Comparison of ENCODE assay signal across 16 cellular contexts in the genomic region with DNA sequence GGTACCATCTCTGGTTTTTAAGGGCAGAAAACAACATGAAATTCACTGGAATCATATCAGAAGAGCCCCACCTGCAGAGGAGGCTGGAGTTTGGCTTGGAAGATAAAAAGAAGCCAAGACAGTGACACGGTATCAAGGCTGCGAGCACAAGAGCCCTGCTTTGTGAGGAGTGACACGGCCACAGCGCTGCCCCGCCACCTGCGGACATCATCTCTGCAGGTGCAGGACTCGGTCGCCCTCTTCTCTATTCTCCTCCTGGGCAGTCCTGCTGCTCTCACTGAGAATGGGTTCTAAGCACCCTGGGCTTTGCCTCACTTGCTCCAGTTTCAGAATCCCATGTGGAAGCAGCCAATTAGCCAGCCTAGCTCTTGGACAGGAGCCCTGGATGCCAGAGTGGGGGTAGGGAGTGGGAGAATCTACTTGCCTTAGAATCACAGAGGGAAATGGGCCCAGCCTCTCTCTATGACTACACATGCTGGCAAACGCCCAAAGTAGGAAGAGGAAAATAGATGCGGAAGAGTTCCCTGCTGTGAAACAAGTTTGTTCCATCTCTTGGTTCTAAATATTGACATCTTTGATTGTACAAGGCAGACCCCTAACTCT. TPM values are rescaled to one million over a fixed set of nuclear protein-coding genes. Genes with fewer than 3 reads are reported as not detected.
DNase-seq lines count a peak whose midpoint lies in the region; TF ChIP-seq lines count a peak whose summit lies in the region.
"Had no signal": no experiment of that assay in that cellular context is flagged by ENCODE, and none has a peak within 500 bp of the region (broad histone marks: within the 10 kb centered on the region; RNA-seq: fewer than 3 reads in every experiment).

No MANE protein-coding gene starts in this region.

- DNase-seq in Ammon's horn (ENCODE audit: low spot score) = peak; percentile 82
- peak; percentile 16 for DNase-seq in RPMI8226
- DNase-seq in erythroblast (lab: John Stamatoyannopoulos, UW) = peak; percentile 22 to 55
- DNase-seq in activated naive CD4-positive, alpha-beta T cell treated with Interleukin-2 at 50 U/mL for 16 hours = no peak
- DNase-seq in ovary = no peak
- DNase-seq in activated T-cell treated with anti-CD3 and anti-CD28 coated beads for 4 hours = no peak
- DNase-seq in SJCRH30 = no peak
- DNase-seq: activated CD4-positive, alpha-beta T cell treated with anti-CD3 and anti-CD28 coated beads for 1 hour; amniotic stem cell; foreskin melanocyte; NCI-H1694; NCI-H524 treated with DMSO at 0.1 percent for 48 hours had no signal

- WGBS in ovary, 3 donors = 72 to 76% (median 75%) methylated on average over 10 of the region's 10 CpGs

- H3K4me1 ChIP-seq in ovary (ENCODE audit: insufficient read depth) (no peaks in the 10 kb centered on the region), SJCRH30 (no peaks in the 10 kb centered on the region)

- H3K4me3 Mint-ChIP-seq in nephron = no peak overlapping the region
- H3K4me3 Mint-ChIP-seq: mesothelial cell of epicardium; T-helper 1 cell treated with Interleukin-12 subunit alpha and Interleukin-12 subunit beta and Interleukin-4 antibody, amounts not matched to agents 30 μg/mL and 1 μg/mL, for 36 hours had no signal

- H3K9me3 ChIP-seq in ovary (no peaks in the 10 kb centered on the region), SJCRH30 (replicated peaks) (no peaks in the 10 kb centered on the region)

- TF ChIP-seq EP300 in ovary (IDR thresholded peaks at IDR 0.05) = no peak

- no peaks in the 10 kb centered on the region for H3K36me3 Mint-ChIP-seq in nephron (ENCODE audit: low read depth)
- H3K36me3 Mint-ChIP-seq: mesothelial cell of epicardium had no signal

- H3K36me3 ChIP-seq in ovary (no peaks in the 10 kb centered on the region), SJCRH30 (no peaks in the 10 kb centered on the region)

- H3K27me3 Mint-ChIP-seq in nephron (ENCODE audit: low read depth) = peaks cover 9% of the 10 kb centered on the region

- H3K27ac ChIP-seq in ovary (no peak overlapping the region), SJCRH30 (no peak overlapping the region)
- H3K27ac ChIP-seq: RWPE1 had no signal

- H3K27me3 ChIP-seq in ovary (no peaks in the 10 kb centered on the region), SJCRH30 (no peaks in the 10 kb centered on the region)

- H3K4me1 Mint-ChIP-seq in nephron = peaks cover 35% of the 10 kb centered on the region

- TF ChIP-seq POLR2A in erythroblast (IDR thresholded peaks at IDR 0.05; ENCODE audit: low read length) = no peak
- TF ChIP-seq POLR2A in ovary (IDR thresholded peaks at IDR 0.05) = no peak

- H3K9me3 Mint-ChIP-seq in nephron = no peaks in the 10 kb centered on the region
- H3K9me3 Mint-ChIP-seq: mesothelial cell of epicardium; T-helper 1 cell treated with Interleukin-12 subunit alpha and Interleukin-12 subunit beta and Interleukin-4 antibody, amounts not matched to agents 30 μg/mL and 1 μg/mL, for 36 hours had no signal

- peak overlapping the region in 2 of 3 experiments; percentile 53 to 54 for H3K27ac Mint-ChIP-seq in nephron
- H3K27ac Mint-ChIP-seq: mesothelial cell of epicardium; T-helper 1 cell treated with Interleukin-12 subunit alpha and Interleukin-12 subunit beta and Interleukin-4 antibody, amounts not matched to agents 30 μg/mL and 1 μg/mL, for 36 hours had no signal

- no peak overlapping the region for H3K4me3 ChIP-seq in ovary
- no peak overlapping the region for H3K4me3 ChIP-seq in SJCRH30

- TF ChIP-seq CTCF in nephron (IDR thresholded peaks at IDR 0.05; ENCODE audit: unreplicated experiment in 3 of 3) = no peak
- TF ChIP-seq CTCF in ovary (IDR thresholded peaks at IDR 0.05) = no peak

- intact Hi-C loops in ovary (cut with DNase I) = loop anchor here in 2 of 4 donors (5.0 kb wide), 2 partner anchors 37 to 42 kb away; no protein-coding TSS in a partner anchor

RNA-seq across cellular contexts. Expression of a gene that starts 17.1 kb away (rescaled TPM):
- total RNA-seq in ovary = 10 to 100 TPM in 3 of 7 donors, 1 to 10 TPM in 2, under 1 TPM in 2; 0.31 to 18.6 (median 7.3) TPM
- polyA plus RNA-seq in ovary = 1 to 10 TPM; 5.6 to 8.5 TPM
- total RNA-seq in SJCRH30 (2014; rRNA removed; shearing (Covaris generic)) = 0.10 TPM in 1 of 2 replicates, not detected in the other

RNA-seq across cellular contexts. Expression of a gene that starts 24.0 kb away (rescaled TPM):
- 10 to 100 TPM; 15.4 to 23.0 (median 18.6) TPM for total RNA-seq in ovary
- 10 to 100 TPM; 19.6 to 62.1 TPM for polyA plus RNA-seq in ovary
- 0.08 TPM in 1 of 2 replicates, not detected in the other for total RNA-seq in SJCRH30 (2014; rRNA removed; shearing (Covaris generic))

RNA-seq across cellular contexts. Expression of a gene that starts 54.8 kb away (rescaled TPM):
- 10 to 100 TPM; 21.8 to 38.1 (median 28.2) TPM for total RNA-seq in ovary
- polyA plus RNA-seq in ovary = 10 to 100 TPM; 13.6 to 33.7 TPM
- total RNA-seq in SJCRH30 (2014; rRNA removed; shearing (Covaris generic)) = 1.1 and 1.9 TPM in 2 replicates

Comparison
In these comparisons a context has a peak if more than half of its experiments do, and no peak if none do; other contexts are left out.
1. DNase-seq: peak in Ammon's horn (single experiment), RPMI8226 (single experiment) and erythroblast (2 of 2); none in activated naive CD4-positive, alpha-beta T cell treated with Interleukin-2 at 50 U/mL for 16 hours (single experiment), ovary (0 of 5), activated T-cell treated with anti-CD3 and anti-CD28 coated beads for 4 hours (single experiment) and SJCRH30 (0 of 2).
2. RNA of a gene that starts 24.0 kb away (total RNA-seq): 15.4 to 23.0 TPM in ovary; 0.08 TPM in SJCRH30; every median in the first group is over 10 times any median in the second.